Comparison of ENCODE assay signal across 8 cellular contexts in the genomic region with DNA sequence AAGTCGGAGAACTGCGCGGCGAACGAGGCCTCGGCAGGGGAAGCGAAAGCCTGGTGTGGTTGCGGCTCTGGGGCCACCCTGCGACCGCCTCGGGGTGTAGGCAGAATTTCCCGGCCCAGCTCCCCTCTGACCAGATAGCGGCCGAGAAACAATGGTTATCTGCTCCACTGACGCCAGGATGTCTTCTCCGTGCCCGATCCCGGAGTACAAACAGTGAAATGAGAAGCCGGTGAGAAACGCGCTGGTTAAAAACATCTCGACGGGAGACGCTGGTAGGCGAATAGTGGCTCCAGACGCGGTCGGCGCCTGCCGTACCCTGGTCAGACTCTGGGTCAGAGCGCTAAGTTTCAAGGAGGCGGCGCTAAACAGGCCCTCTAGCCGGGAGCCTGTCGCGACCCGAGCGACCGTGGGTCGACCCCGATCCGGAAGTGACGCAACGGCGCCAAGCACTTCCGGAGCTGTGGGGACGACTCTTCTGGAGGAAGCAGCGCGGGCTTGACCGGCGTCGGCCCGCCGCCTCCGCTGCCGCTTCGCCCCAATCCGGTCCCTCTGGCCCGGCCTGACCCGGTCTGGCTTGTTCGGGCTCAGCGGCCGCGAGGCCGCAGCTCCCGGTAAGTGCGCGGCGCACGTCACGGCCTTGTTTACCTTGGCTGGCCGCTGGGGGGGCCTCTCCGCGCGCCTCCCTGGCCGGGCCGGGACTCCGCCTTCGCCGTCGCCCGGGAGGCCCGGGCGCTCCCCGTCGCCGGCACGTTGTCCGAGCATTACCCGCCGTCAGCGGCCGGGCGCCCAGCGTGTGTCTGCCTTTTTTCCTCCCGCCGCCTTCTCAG. TPM values are rescaled to one million over a fixed set of nuclear protein-coding genes. Genes with fewer than 3 reads are reported as not detected.
DNase-seq lines count a peak whose midpoint lies in the region; ATAC-seq, FAIRE-seq and TF ChIP-seq lines count a peak whose summit lies in the region.

Gene ARIH2 (plus strand): TSS at position 455 of the 827 bp plus-strand sequence. CDS start 8,717 bp downstream, outside the sequence.

- TF ChIP-seq POLR2A in gastroesophageal sphincter (IDR thresholded peaks at IDR 0.05) (peak; percentile 81 to 89), suprapubic skin (IDR thresholded peaks at IDR 0.05) (peak in 1 of 2 donors; percentile 82)

- in situ Hi-C loops in SK-MEL-5 (cut with HindIII; ENCODE audit: low pct_unique_long_range_greater_than_20kb, low sequenced_read_pairs) = no loop called here

- peak within 1 kb of the TSS; percentile 98 for H3K4me3 Mint-ChIP-seq in activated naive CD4-positive, alpha-beta T cell treated with anti-CD3 and anti-CD28 coated beads for 36 hours

- H3K4me1 Mint-ChIP-seq in activated naive CD4-positive, alpha-beta T cell treated with anti-CD3 and anti-CD28 coated beads for 36 hours (ENCODE audit: low read depth) = peaks cover 29% of the 10 kb centered on the region

- WGBS in gastroesophageal sphincter (ENCODE audit: low coverage in 1 of 2), 2 donors = 0% methylated on average over 2 to 17 of the region's 97 CpGs
- under 1% methylated on average over 48 of the region's 97 CpGs for WGBS in suprapubic skin

- peaks cover 19% of the 10 kb centered on the region for H3K36me3 Mint-ChIP-seq in activated naive CD4-positive, alpha-beta T cell treated with anti-CD3 and anti-CD28 coated beads for 36 hours (ENCODE audit: low read depth)

- TF ChIP-seq CTCF in gastroesophageal sphincter (IDR thresholded peaks at IDR 0.05) (peak in 3 of 4 experiments; percentile 26 to 50 (median 41)), suprapubic skin (IDR thresholded peaks at IDR 0.05) (peak in 1 of 2 donors; percentile 6)

- H3K36me3 ChIP-seq in gastroesophageal sphincter (peaks cover 0 to 17% of the 10 kb centered on the region in 2 donors), suprapubic skin (peaks cover 13% of the 10 kb centered on the region)

- H3K27me3 ChIP-seq in gastroesophageal sphincter (no peaks in the 10 kb centered on the region), suprapubic skin (no peaks in the 10 kb centered on the region)

- H3K9me3 Mint-ChIP-seq in activated naive CD4-positive, alpha-beta T cell treated with anti-CD3 and anti-CD28 coated beads for 36 hours = no peaks in the 10 kb centered on the region

- H3K27ac Mint-ChIP-seq in activated naive CD4-positive, alpha-beta T cell treated with anti-CD3 and anti-CD28 coated beads for 36 hours = peak within 1 kb of the TSS; percentile 100

- H3K9me3 ChIP-seq in gastroesophageal sphincter (no peaks in the 10 kb centered on the region), suprapubic skin (no peaks in the 10 kb centered on the region)

- H3K27ac ChIP-seq in gastroesophageal sphincter (peak within 1 kb of the TSS; percentile 89 to 98 (median 95)), suprapubic skin (peak within 1 kb of the TSS; percentile 93)

- H3K4me1 ChIP-seq in gastroesophageal sphincter (peaks cover 0 to 46% (median 22%) of the 10 kb centered on the region in 3 donors), suprapubic skin (peaks cover 32% of the 10 kb centered on the region)

- DNase-seq in H4 (ENCODE audit: low spot score) = peak; percentile 75
- DNase-seq in LoVo (ENCODE audit: low spot score) = peak; percentile 93
- DNase-seq in SK-MEL-5 (ENCODE audit: low read depth, low spot score) = peak; percentile 93
- DNase-seq in activated naive CD4-positive, alpha-beta T cell treated with anti-CD3 and anti-CD28 coated beads for 36 hours = peak; percentile 89
- peak; percentile 34 to 93 (median 86) for DNase-seq in nucleus accumbens (lab: John Stamatoyannopoulos, UW)
- DNase-seq in suprapubic skin (ENCODE audit: low spot score in 2 of 2) = peak; percentile 94 to 95

- peak; percentile 98 for ATAC-seq in gastroesophageal sphincter

- H3K4me3 ChIP-seq in gastroesophageal sphincter = peak within 1 kb of the TSS; percentile 66 to 75
- H3K4me3 ChIP-seq in suprapubic skin = peak within 1 kb of the TSS; percentile 64

- no peaks in the 10 kb centered on the region for H3K27me3 Mint-ChIP-seq in activated naive CD4-positive, alpha-beta T cell treated with anti-CD3 and anti-CD28 coated beads for 36 hours (ENCODE audit: low read depth)

- TF ChIP-seq EP300 in gastroesophageal sphincter (IDR thresholded peaks at IDR 0.05) (no peak), suprapubic skin (IDR thresholded peaks at IDR 0.05) (no peak)

- FAIRE-seq in G401.6 (lab: Jason Lieb, UNC) = peak; percentile 91

- intact Hi-C loops in activated naive CD4-positive, alpha-beta T cell treated with anti-CD3 and anti-CD28 coated beads for 36 hours (cut with micrococcal nuclease) = loop anchor here (1.0 to 5.0 kb wide), 9 partner anchors 20 to 494 kb away; partner anchors contain the start of genes DALRD3, IP6K2, PRKAR2A and QRICH1

- CTCF ChIA-PET in activated naive CD4-positive, alpha-beta T cell treated with anti-CD3 and anti-CD28 coated beads for 36 hours (lab: Charles Lee) = interaction anchor here (0.8 to 1.8 kb wide), 5 partner anchors 10 to 483 kb away, joined by 3 to 10 read pairs (median 5); partner anchors contain the start of gene SLC25A20

RNA-seq across cellular contexts. Expression of gene ARIH2, which starts in this region (rescaled TPM):
- total RNA-seq in H4 (2014; rRNA removed; shearing (Covaris generic)) = 62.7 and 82.2 TPM in 2 replicates
- 138 and 143 TPM in 2 replicates for total RNA-seq in SK-MEL-5 (2014; rRNA removed; shearing (Covaris generic))
- 125 and 131 TPM in 2 replicates for polyA plus RNA-seq in SK-MEL-5 (2015; cell fraction: cytosol; rRNA removed)
- 458 and 464 TPM in 2 replicates for polyA plus RNA-seq in SK-MEL-5 (2015; cell fraction: nucleus; rRNA removed)
- 10 to 100 TPM; 96.1 to 99.1 TPM for total RNA-seq in activated naive CD4-positive, alpha-beta T cell treated with anti-CD3 and anti-CD28 coated beads for 36 hours
- 100 to 1,000 TPM in 3 of 4 donors, 10 to 100 TPM in 1; 92.2 to 143 (median 123) TPM for total RNA-seq in gastroesophageal sphincter
- total RNA-seq in suprapubic skin = 100 to 1,000 TPM in 1 of 4 donors, 10 to 100 TPM in 3; 57.9 to 148 (median 61.8) TPM

Comparison
In these comparisons a context has a peak if more than half of its experiments do, and no peak if none do; other contexts are left out.
1. Peak in every context shown above with its lines: DNase-seq, ATAC-seq, H3K4me3 ChIP-seq and H3K27ac ChIP-seq.